ENCODE assay signal across 8 cellular contexts in the genomic region with DNA sequence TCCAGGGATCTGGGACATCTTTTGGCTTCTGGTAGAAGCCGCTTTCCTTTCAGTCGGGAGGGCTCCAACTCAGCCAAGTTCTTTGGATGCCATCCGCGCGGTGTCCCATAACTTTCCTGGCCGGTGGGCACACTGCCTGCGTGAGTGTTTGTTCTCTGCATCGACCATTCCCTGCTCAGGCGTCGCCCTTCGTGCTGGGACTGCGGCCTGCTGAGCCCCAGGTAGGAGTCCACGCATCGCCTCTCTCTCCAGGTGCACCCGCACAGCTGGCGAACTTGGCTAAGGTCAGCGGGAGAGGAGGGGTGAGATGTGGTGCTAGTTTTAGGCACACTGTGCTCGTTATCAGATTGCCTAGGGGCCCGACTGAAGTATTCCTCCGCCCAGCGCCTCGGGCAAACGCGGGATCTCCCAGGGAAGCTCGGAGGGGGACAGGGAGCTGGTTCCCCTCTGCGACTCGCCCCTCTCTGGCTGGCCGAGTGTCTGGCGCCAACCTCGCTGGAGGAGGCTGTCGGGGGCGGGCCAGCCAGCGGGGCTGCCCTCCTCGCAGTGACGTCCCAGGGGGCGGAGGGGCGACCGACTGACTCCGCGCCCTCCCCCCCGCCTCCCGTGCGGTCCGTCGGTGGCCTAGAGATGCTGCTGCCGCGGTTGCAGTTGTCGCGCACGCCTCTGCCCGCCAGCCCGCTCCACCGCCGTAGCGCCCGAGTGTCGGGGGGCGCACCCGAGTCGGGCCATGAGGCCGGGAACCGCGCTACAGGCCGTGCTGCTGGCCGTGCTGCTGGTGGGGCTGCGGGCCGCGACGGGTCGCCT. TPM values are rescaled to one million over a fixed set of nuclear protein-coding genes. Genes with fewer than 3 reads are reported as not detected.
A peak's percentile ranks its signal among the peaks of the same experiment; 100 is the strongest.
DNase-seq lines count a peak whose midpoint lies in the region; ATAC-seq and TF ChIP-seq lines count a peak whose summit lies in the region.

TSS of gene LAYN (plus strand) at position 607 of the 807 bp plus-strand sequence. CDS start at position 731, 124 bp downstream.

- peak within 1 kb of the TSS; percentile 87 for H3K27ac Mint-ChIP-seq in activated naive CD8-positive, alpha-beta T cell treated with anti-CD3 and anti-CD28 coated beads for 36 hours

- DNase-seq in DMS79 treated with DMSO at 0.1 percent for 48 hours (lab: John Stamatoyannopoulos, UW) (peak; percentile 56), NCI-H2227 treated with DMSO at 0.1 percent for 48 hours (lab: John Stamatoyannopoulos, UW) (peak; percentile 6), heart left ventricle (peak; percentile 61 to 76 (median 62)), osteoblast (ENCODE audit: insufficient read length, low spot score, missing footprints) (peak; percentile 93), UCSD-AML1 (lab: John Stamatoyannopoulos, UW; ENCODE audit: unreplicated experiment) (no peak)
- DNase-seq in activated naive CD8-positive, alpha-beta T cell treated with anti-CD3 and anti-CD28 coated beads for 36 hours, result peak; percentile 86

- peaks cover 0 to 34% (median 0%) of the 10 kb centered on the region in 9 donors for H3K27me3 ChIP-seq in heart left ventricle
- H3K27me3 ChIP-seq in osteoblast (ENCODE audit: insufficient read depth, low read length), result no peaks in the 10 kb centered on the region

- no peaks in the 10 kb centered on the region for H4K20me1 ChIP-seq in osteoblast (ENCODE audit: insufficient read depth, low read length)

- peak within 1 kb of the TSS; percentile 53 to 70 (median 62) for H3K4me3 ChIP-seq in heart left ventricle
- H3K4me3 ChIP-seq in osteoblast (ENCODE audit: insufficient read depth, low read length), result peak within 1 kb of the TSS; percentile 75

- H3K4me2 ChIP-seq in osteoblast (ENCODE audit: insufficient read depth, low read length), result peak within 1 kb of the TSS; percentile 90

- intact Hi-C loops in heart left ventricle (cut with DNase I), result no loop called here

- 4 to 7% (median 4%) methylated on average over 21 to 70 of the region's 70 CpGs for WGBS in heart left ventricle, 4 donors

- H3K27ac ChIP-seq in heart left ventricle, result peak within 1 kb of the TSS; percentile 35 to 90 (median 69)
- peak within 1 kb of the TSS; percentile 80 for H3K27ac ChIP-seq in osteoblast (ENCODE audit: low read depth, low read length)

- ATAC-seq in heart left ventricle (peak in 3 of 4 donors; percentile 49 to 64 (median 62)), HG03108 (IDR thresholded peaks at IDR 0.05; ENCODE audit: unreplicated experiment) (no peak), GM21529 (IDR thresholded peaks at IDR 0.05; ENCODE audit: unreplicated experiment) (no peak)

- peak within 1 kb of the TSS; percentile 86 for H3K4me3 Mint-ChIP-seq in activated naive CD8-positive, alpha-beta T cell treated with anti-CD3 and anti-CD28 coated beads for 36 hours

- H3K79me2 ChIP-seq in osteoblast (ENCODE audit: insufficient read depth, low read length), result peaks cover 15% of the 10 kb centered on the region

- peak within 1 kb of the TSS; percentile 96 for H2AFZ ChIP-seq in osteoblast (ENCODE audit: low read length)

- TF ChIP-seq POLR2A in heart left ventricle (IDR thresholded peaks at IDR 0.05), result peak in 1 of 2 donors; percentile 31

- H3K36me3 Mint-ChIP-seq in activated naive CD8-positive, alpha-beta T cell treated with anti-CD3 and anti-CD28 coated beads for 36 hours, result peaks cover 39% of the 10 kb centered on the region

- peaks cover 0 to 30% (median 16%) of the 10 kb centered on the region in 12 donors for H3K4me1 ChIP-seq in heart left ventricle
- H3K4me1 ChIP-seq in osteoblast (ENCODE audit: insufficient read depth, low read length), result peaks cover 27% of the 10 kb centered on the region

- peaks cover 44% of the 10 kb centered on the region for H3K27me3 Mint-ChIP-seq in activated naive CD8-positive, alpha-beta T cell treated with anti-CD3 and anti-CD28 coated beads for 36 hours

- H3K9me3 ChIP-seq in heart left ventricle, result no peaks in the 10 kb centered on the region
- no peaks in the 10 kb centered on the region for H3K9me3 ChIP-seq in osteoblast (ENCODE audit: low read depth, low read length)

- TF ChIP-seq CTCF in heart left ventricle (IDR thresholded peaks at IDR 0.05) (no peak), osteoblast (IDR thresholded peaks at IDR 0.05; ENCODE audit: extremely low read depth, low read depth, low read length) (no peak)

- H3K4me1 Mint-ChIP-seq in activated naive CD8-positive, alpha-beta T cell treated with anti-CD3 and anti-CD28 coated beads for 36 hours, result peaks cover 55% of the 10 kb centered on the region

- H3K36me3 ChIP-seq in heart left ventricle (peaks cover 0 to 5% (median 0%) of the 10 kb centered on the region in 9 donors), osteoblast (ENCODE audit: insufficient read depth, low read length) (peaks cover 14% of the 10 kb centered on the region)

- H3K9me3 Mint-ChIP-seq in activated naive CD8-positive, alpha-beta T cell treated with anti-CD3 and anti-CD28 coated beads for 36 hours, result no peaks in the 10 kb centered on the region

RNA-seq across cellular contexts. Expression of gene LAYN, which starts in this region (rescaled TPM):
- 10 to 100 TPM; 57.4 to 63.2 TPM for total RNA-seq in activated naive CD8-positive, alpha-beta T cell treated with anti-CD3 and anti-CD28 coated beads for 36 hours
- total RNA-seq in heart left ventricle (1 to 10 TPM; 2.1 to 6.9 (median 2.8) TPM), osteoblast (81.8 and 94.0 TPM in 2 replicates)
- polyA plus RNA-seq in heart left ventricle, result 1 to 10 TPM; 1.2 to 4.4 TPM

Comparison
In these comparisons a context has a peak if more than half of its experiments do, and no peak if none do; other contexts are left out.
1. RNA of gene LAYN (total RNA-seq): 81.8 to 94.0 TPM in osteoblast and 57.4 to 63.2 TPM in activated naive CD8-positive, alpha-beta T cell treated with anti-CD3 and anti-CD28 coated beads for 36 hours; 2.1 to 6.9 TPM in heart left ventricle; every median in the first group is over 4 times any median in the second.
2. ATAC-seq: peak in heart left ventricle (3 of 4); none in HG03108 (single experiment) and GM21529 (single experiment).